19 cellular contexts compared by ENCODE assay signal in genomic region chr19:17112271-17112670, GRCh38. TPM values are rescaled to one million over a fixed set of nuclear protein-coding genes. Genes with fewer than 3 reads are reported as not detected.
DNase-seq lines count a peak whose midpoint lies in the region; ATAC-seq and TF ChIP-seq lines count a peak whose summit lies in the region.
"Had no signal": no experiment of that assay in that cellular context is flagged by ENCODE, and none has a peak within 500 bp of the region (broad histone marks: within the 10 kb centered on the region; RNA-seq: fewer than 3 reads in every experiment).

No MANE protein-coding gene starts in this region.

- H3K9me3 Mint-ChIP-seq in WTC11 (no peaks in the 10 kb centered on the region), immature natural killer cell (no peaks in the 10 kb centered on the region)
- H3K9me3 Mint-ChIP-seq: activated T-helper 2 cell treated with anti-CD3 and anti-CD28 coated beads, Interferon-gamma antibody, Interleukin-2, Interleukin-4, amounts not matched to agents 10 μg/mL and 5 μg/mL and 100 μg/mL, durations not matched to agents 14 hours and 24 hours and 36 hours; stimulated activated naive CD8-positive, alpha-beta T cell treated with anti-CD3 and anti-CD28 coated beads, Interleukin-15, amount 100 ng/mL, for 72 hours had no signal

- H3K36me3 Mint-ChIP-seq in WTC11 (peaks cover 8% of the 10 kb centered on the region; the same call in 1 of the 2 replicates), immature natural killer cell (peaks cover 3 to 5% (median 4%) of the 10 kb centered on the region in 3 donors)

- no peaks in the 10 kb centered on the region for H3K27me3 ChIP-seq in BLaER1 treated with 17β-estradiol and CSF1 and Interleukin-3, amounts not matched to agents 10 nM and 100 nM
- H3K27me3 ChIP-seq in spleen (replicated peaks in 1 of 7) (no peaks in the 10 kb centered on the region), right atrium auricular region (no peaks in the 10 kb centered on the region)
- H3K27me3 ChIP-seq: cardiac muscle cell had no signal

- H3K4me2 ChIP-seq in BLaER1 treated with 17β-estradiol and CSF1 and Interleukin-3, amounts not matched to agents 10 nM and 100 nM: peak overlapping the region; percentile 57 to 99 (median 71)

- peaks cover 42% of the 10 kb centered on the region for H3K4me1 Mint-ChIP-seq in WTC11
- peaks cover 73 to 85% of the 10 kb centered on the region in 2 donors for H3K4me1 Mint-ChIP-seq in immature natural killer cell

- WGBS in spleen, 5 donors: 83 to 89% (median 87%) methylated on average over 17 of the region's 17 CpGs

- POLR2A ChIA-PET in WTC11 (lab: Charles Lee): no interaction called here

- no peak overlapping the region; a peak in 1 of 20 replicates for H3K4me3 ChIP-seq in BLaER1 treated with 17β-estradiol and CSF1 and Interleukin-3, amounts not matched to agents 10 nM and 100 nM
- H3K4me3 ChIP-seq in spleen (peak overlapping the region in 1 of 8 donors; percentile 48), right atrium auricular region (no peak overlapping the region)
- H3K4me3 ChIP-seq: cardiac muscle cell had no signal

- peak overlapping the region; percentile 0 to 72 (median 45); a peak in 13 of 22 replicates for H3K9ac ChIP-seq in BLaER1 treated with 17β-estradiol and CSF1 and Interleukin-3, amounts not matched to agents 10 nM and 100 nM
- H3K9ac ChIP-seq: parathyroid adenoma had no signal

- DNase-seq in WTC11 (ENCODE audit: low spot score): no peak
- no peak for DNase-seq in immature natural killer cell
- DNase-seq in spleen: no peak
- no peak for DNase-seq in EL
- no peak for DNase-seq in effector CD4-positive, alpha-beta T cell
- no peak for DNase-seq in T-helper 2 cell
- no peak for DNase-seq in right atrium auricular region (ENCODE audit: low spot score)
- DNase-seq: ACHN; amniotic stem cell; NCI-H1092 treated with DMSO at 0.1 percent for 48 hours; NCI-H2029 treated with DMSO at 0.1 percent for 48 hours; stimulated activated CD4-positive, alpha-beta T cell treated with anti-CD3 and anti-CD28 coated beads, Interleukin-1b, Interleukin-23, amount 100 ng/mL, for 48 hours; stimulated activated naive CD8-positive, alpha-beta T cell treated with anti-CD3 and anti-CD28 coated beads, Interleukin-15, amount 100 ng/mL, for 72 hours; T1000 had no signal

- H3K4me1 ChIP-seq in BLaER1 treated with 17β-estradiol and CSF1 and Interleukin-3, amounts not matched to agents 10 nM and 100 nM: peaks cover 85 to 100% (median 90%) of the 10 kb centered on the region in 10 experiments
- H3K4me1 ChIP-seq in spleen: peaks cover 40 to 100% (median 90%) of the 10 kb centered on the region in 6 donors
- H3K4me1 ChIP-seq in right atrium auricular region: peaks cover 0 to 65% of the 10 kb centered on the region in 2 donors
- H3K4me1 ChIP-seq: parathyroid adenoma had no signal

- no peak for TF ChIP-seq POLR2A in spleen (IDR thresholded peaks at IDR 0.05)

- CTCF ChIA-PET in WTC11 (lab: Charles Lee): no interaction called here

- H3K36me3 ChIP-seq in BLaER1 treated with 17β-estradiol and CSF1 and Interleukin-3, amounts not matched to agents 10 nM and 100 nM: peaks cover 55 to 77% (median 67%) of the 10 kb centered on the region in 11 experiments
- H3K36me3 ChIP-seq in spleen (peaks cover 0 to 97% (median 9%) of the 10 kb centered on the region in 6 donors), right atrium auricular region (peaks cover 16% of the 10 kb centered on the region)
- H3K36me3 ChIP-seq: cardiac muscle cell had no signal

- no peaks in the 10 kb centered on the region for H3K27me3 Mint-ChIP-seq in WTC11 (ENCODE audit: low read depth)
- peaks cover 3 to 8% (median 4%) of the 10 kb centered on the region in 3 donors for H3K27me3 Mint-ChIP-seq in immature natural killer cell (ENCODE audit: low read depth in 3 of 3)
- H3K27me3 Mint-ChIP-seq: stimulated activated naive CD8-positive, alpha-beta T cell treated with anti-CD3 and anti-CD28 coated beads, Interleukin-15, amount 100 ng/mL, for 72 hours had no signal

- TF ChIP-seq CTCF in WTC11 (IDR thresholded peaks at IDR 0.05): no peak
- no peak for TF ChIP-seq CTCF in spleen (IDR thresholded peaks at IDR 0.05 in 8 of 11, conservative IDR thresholded peaks at IDR 0.05 in 3 of 11)
- no peak for TF ChIP-seq CTCF in right atrium auricular region (IDR thresholded peaks at IDR 0.05)

- peaks cover 0 to 17% (median 0%) of the 10 kb centered on the region in 11 experiments; a peak in 8 of 22 replicates for H3K9me3 ChIP-seq in BLaER1 treated with 17β-estradiol and CSF1 and Interleukin-3, amounts not matched to agents 10 nM and 100 nM (replicated peaks in 1 of 11)
- no peaks in the 10 kb centered on the region for H3K9me3 ChIP-seq in spleen
- no peaks in the 10 kb centered on the region for H3K9me3 ChIP-seq in right atrium auricular region

- H3K27ac Mint-ChIP-seq in WTC11: peak overlapping the region; percentile 23; the same call in 1 of the 2 replicates
- H3K27ac Mint-ChIP-seq in immature natural killer cell: peak overlapping the region in 5 of 6 donors; percentile 17 to 81 (median 60)

- peak overlapping the region; percentile 1 to 65 (median 47); a peak in 15 of 22 replicates for H3K27ac ChIP-seq in BLaER1 treated with 17β-estradiol and CSF1 and Interleukin-3, amounts not matched to agents 10 nM and 100 nM
- H3K27ac ChIP-seq in spleen (peak overlapping the region; percentile 19 to 93 (median 80)), right atrium auricular region (peak overlapping the region in 1 of 2 donors; percentile 0)
- H3K27ac ChIP-seq: cardiac muscle cell, parathyroid adenoma had no signal

- ATAC-seq in WTC11: no peak
- ATAC-seq: activated CD4-positive, CD25-positive, alpha-beta regulatory T cell treated with anti-CD3 and anti-CD28 coated beads, Interleukin-2, amount 50 U/mL, for 24 hours; stimulated activated naive CD8-positive, alpha-beta T cell treated with anti-CD3 and anti-CD28 coated beads, Interleukin-15, amount 100 ng/mL, for 72 hours had no signal

- intact Hi-C loops in spleen (cut with DNase I; ENCODE audit: low total_unique reads): no loop called here

- H3K4me3 Mint-ChIP-seq in WTC11: no peak overlapping the region
- peak overlapping the region in 3 of 5 donors; percentile 15 to 26 (median 21) for H3K4me3 Mint-ChIP-seq in immature natural killer cell
- H3K4me3 Mint-ChIP-seq: stimulated activated naive CD8-positive, alpha-beta T cell treated with anti-CD3 and anti-CD28 coated beads, Interleukin-15, amount 100 ng/mL, for 72 hours had no signal

- peaks cover 5 to 100% (median 85%) of the 10 kb centered on the region in 11 experiments; a peak in 21 of 22 replicates for H4K20me1 ChIP-seq in BLaER1 treated with 17β-estradiol and CSF1 and Interleukin-3, amounts not matched to agents 10 nM and 100 nM

TF ChIP-seq in WTC11, 78 proteins besides CTCF, POLR2A, EP300 and RAD21:
- TF ChIP-seq SP1 (CRISPR knock-in tag; conservative IDR thresholded peaks at IDR 0.05): no peak
- no peak for TF ChIP-seq AFF4 (CRISPR knock-in tag; IDR thresholded peaks at IDR 0.05; ENCODE audit: borderline replicate concordance)

RNA-seq across cellular contexts. Expression of gene MYO9B, which starts 36.7 kb away (rescaled TPM):
- 70.3 to 94.3 TPM (median 73.4 TPM) in 3 replicates for total RNA-seq in WTC11 (2021)
- 10 to 100 TPM in 1 of 3 donors, 1 to 10 TPM in 2; 5.9 to 33.8 (median 6.0) TPM for polyA plus RNA-seq in immature natural killer cell
- 100 to 1,000 TPM; 232 to 329 (median 281) TPM for total RNA-seq in spleen
- polyA plus RNA-seq in spleen: 100 to 1,000 TPM in 2 of 3 donors, 10 to 100 TPM in 1; 70.5 to 192 (median 190) TPM
- total RNA-seq in right atrium auricular region: 10 to 100 TPM; 25.4 to 40.8 TPM

RNA-seq across cellular contexts. Expression of gene HAUS8, which starts 37.0 kb away (rescaled TPM):
- 27.9 to 29.9 TPM (median 29.7 TPM) in 3 replicates for total RNA-seq in WTC11 (2021)
- polyA plus RNA-seq in immature natural killer cell: 1 to 10 TPM; 1.0 to 9.8 (median 4.9) TPM
- total RNA-seq in spleen: 10 to 100 TPM in 5 of 7 donors, 1 to 10 TPM in 2; 7.7 to 15.3 (median 13.2) TPM
- 10 to 100 TPM; 20.5 to 24.5 (median 22.6) TPM for polyA plus RNA-seq in spleen
- 1 to 10 TPM; 2.5 to 5.0 TPM for total RNA-seq in right atrium auricular region
